In genomic region chr16:71489122-71489521, GRCh38 we compare ENCODE assay signal across 28 cellular contexts. TPM values are rescaled to one million over a fixed set of nuclear protein-coding genes. Genes with fewer than 3 reads are reported as not detected.
"Had no signal": no experiment of that assay in that cellular context is flagged by ENCODE, and none has a peak within 500 bp of the region (broad histone marks: within the 10 kb centered on the region; RNA-seq: fewer than 3 reads in every experiment).

ZNF19 (minus strand) TSS chr16:71489324; CDS start chr16:71482114, 7,210 bp downstream.

- ATAC-seq: foreskin keratinocyte; left lung; naive thymus-derived CD4-positive, alpha-beta T cell; pancreas; psoas muscle had no signal

- FAIRE-seq: pancreas, TTC549 had no signal

- H3K9me3 ChIP-seq: ascending aorta, esophagus muscularis mucosa, left lung, pancreas, psoas muscle had no signal

- H3K27ac ChIP-seq: ascending aorta, brain microvascular endothelial cell, esophagus muscularis mucosa, foreskin keratinocyte, left lung, pancreas, psoas muscle, WERI-Rb-1 had no signal

- H3K27me3 Mint-ChIP-seq: activated CD4-positive, alpha-beta memory T cell treated with anti-CD3 and anti-CD28 coated beads for 36 hours; activated naive CD4-positive, alpha-beta T cell treated with anti-CD3 and anti-CD28 coated beads, Interleukin-2, amount 10 ng/mL, durations not matched to agents 7 days and 5 days had no signal

- H3K9me3 Mint-ChIP-seq: activated CD4-positive, alpha-beta memory T cell treated with anti-CD3 and anti-CD28 coated beads for 36 hours; activated CD4-positive, alpha-beta T cell treated with anti-CD3 and anti-CD28 coated beads, Interleukin-2, amount 10 ng/mL, durations not matched to agents 24 days and 14 days; activated naive CD4-positive, alpha-beta T cell treated with anti-CD3 and anti-CD28 coated beads, Interleukin-2, amount 10 ng/mL, durations not matched to agents 7 days and 5 days; activated naive CD8-positive, alpha-beta T cell treated with anti-CD3 and anti-CD28 coated beads, Interleukin-2, amount 10 ng/mL, durations not matched to agents 7 days and 5 days; activated T-helper 1 cell treated with anti-CD3 and anti-CD28 coated beads, Interleukin-12 subunit alpha, Interleukin-12 subunit beta, Interleukin-2, Interleukin-4 antibody, amounts not matched to agents 30 ng/mL and 10 ng/mL and 1 ng/mL, durations not matched to agents 14 hours and 24 hours and 36 hours; mesothelial cell of epicardium; naive thymus-derived CD4-positive, alpha-beta T cell had no signal

- H3K4me1 ChIP-seq: foreskin keratinocyte, left lung, pancreas, psoas muscle had no signal

- DNase-seq: activated CD4-positive, alpha-beta memory T cell treated with anti-CD3 and anti-CD28 coated beads for 36 hours; activated CD4-positive, alpha-beta T cell treated with anti-CD3 and anti-CD28 coated beads, Interleukin-2, amount 10 ng/mL, durations not matched to agents 24 days and 14 days; activated CD4-positive, CD25-positive, alpha-beta regulatory T cell treated with anti-CD3 and anti-CD28 coated beads, Interleukin-2, amount 50 U/mL, for 72 hours; activated CD8-positive, alpha-beta memory T cell treated with anti-CD3 and anti-CD28 coated beads, Interleukin-2, amount 50 U/mL, for 4 hours; activated effector memory CD4-positive, alpha-beta T cell treated with anti-CD3 and anti-CD28 coated beads, Interleukin-2, amount 50 U/mL, for 16 hours; activated naive CD4-positive, alpha-beta T cell treated with anti-CD3 and anti-CD28 coated beads, Interleukin-2, amount 10 ng/mL, durations not matched to agents 7 days and 5 days; activated naive CD8-positive, alpha-beta T cell treated with anti-CD3 and anti-CD28 coated beads, Interleukin-2, amount 10 ng/mL, durations not matched to agents 7 days and 5 days; activated T-cell treated with anti-CD3 and anti-CD28 coated beads, Interleukin-2, amount 50 U/mL, for 1 hour; brain microvascular endothelial cell; caudate nucleus; foreskin keratinocyte; kidney glomerular epithelial cell; left lung; naive thymus-derived CD4-positive, alpha-beta T cell; nucleus accumbens; psoas muscle; stimulated activated CD4-positive, alpha-beta T cell treated with anti-CD3 and anti-CD28 coated beads, Interleukin-15, amount 100 ng/mL, for 24 hours; stimulated activated CD4-positive, alpha-beta T cell treated with anti-CD3 and anti-CD28 coated beads, Interleukin-2, amount 100 ng/mL, for 24 hours; stimulated activated naive CD4-positive, alpha-beta T cell; T-helper 9 cell; WERI-Rb-1 had no signal

- H3K27me3 ChIP-seq: ascending aorta, brain microvascular endothelial cell, esophagus muscularis mucosa, left lung, pancreas had no signal

- H3K4me3 Mint-ChIP-seq: activated CD4-positive, alpha-beta memory T cell treated with anti-CD3 and anti-CD28 coated beads for 36 hours; activated CD4-positive, alpha-beta T cell treated with anti-CD3 and anti-CD28 coated beads, Interleukin-2, amount 10 ng/mL, durations not matched to agents 24 days and 14 days; activated naive CD4-positive, alpha-beta T cell treated with anti-CD3 and anti-CD28 coated beads, Interleukin-2, amount 10 ng/mL, durations not matched to agents 7 days and 5 days; activated naive CD8-positive, alpha-beta T cell treated with anti-CD3 and anti-CD28 coated beads, Interleukin-2, amount 10 ng/mL, durations not matched to agents 7 days and 5 days; activated T-helper 1 cell treated with anti-CD3 and anti-CD28 coated beads, Interleukin-12 subunit alpha, Interleukin-12 subunit beta, Interleukin-2, Interleukin-4 antibody, amounts not matched to agents 30 ng/mL and 10 ng/mL and 1 ng/mL, durations not matched to agents 14 hours and 24 hours and 36 hours; dendritic cell treated with granulocyte-macrophage colony-stimulating factor and Interleukin-4, amounts not matched to agents 40 ng/mL and 50 ng/mL, for 4 days; mesothelial cell of epicardium; naive thymus-derived CD4-positive, alpha-beta T cell had no signal

- H3K36me3 Mint-ChIP-seq: activated CD4-positive, alpha-beta memory T cell treated with anti-CD3 and anti-CD28 coated beads for 36 hours; activated naive CD4-positive, alpha-beta T cell treated with anti-CD3 and anti-CD28 coated beads, Interleukin-2, amount 10 ng/mL, durations not matched to agents 7 days and 5 days; activated naive CD8-positive, alpha-beta T cell treated with anti-CD3 and anti-CD28 coated beads, Interleukin-2, amount 10 ng/mL, durations not matched to agents 7 days and 5 days; mesothelial cell of epicardium; naive thymus-derived CD4-positive, alpha-beta T cell had no signal

- H3K4me3 ChIP-seq: ascending aorta, esophagus muscularis mucosa, left lung, pancreas, psoas muscle had no signal

- H3K36me3 ChIP-seq: ascending aorta, brain microvascular endothelial cell, esophagus muscularis mucosa, left lung, pancreas, WERI-Rb-1 had no signal

- H3K27ac Mint-ChIP-seq: activated CD4-positive, alpha-beta memory T cell treated with anti-CD3 and anti-CD28 coated beads for 36 hours; activated CD4-positive, alpha-beta T cell treated with anti-CD3 and anti-CD28 coated beads, Interleukin-2, amount 10 ng/mL, durations not matched to agents 24 days and 14 days; activated naive CD4-positive, alpha-beta T cell treated with anti-CD3 and anti-CD28 coated beads, Interleukin-2, amount 10 ng/mL, durations not matched to agents 7 days and 5 days; activated naive CD8-positive, alpha-beta T cell treated with anti-CD3 and anti-CD28 coated beads, Interleukin-2, amount 10 ng/mL, durations not matched to agents 7 days and 5 days; activated T-helper 1 cell treated with anti-CD3 and anti-CD28 coated beads, Interleukin-12 subunit alpha, Interleukin-12 subunit beta, Interleukin-2, Interleukin-4 antibody, amounts not matched to agents 30 ng/mL and 10 ng/mL and 1 ng/mL, durations not matched to agents 14 hours and 24 hours and 36 hours; dendritic cell treated with granulocyte-macrophage colony-stimulating factor and Interleukin-4, amounts not matched to agents 40 ng/mL and 50 ng/mL, for 4 days; mesothelial cell of epicardium; naive thymus-derived CD4-positive, alpha-beta T cell had no signal

RNA-seq across cellular contexts. Expression of gene ZNF19, which starts in this region (rescaled TPM):
- total RNA-seq: ascending aorta had no signal
